In the genomic region with DNA sequence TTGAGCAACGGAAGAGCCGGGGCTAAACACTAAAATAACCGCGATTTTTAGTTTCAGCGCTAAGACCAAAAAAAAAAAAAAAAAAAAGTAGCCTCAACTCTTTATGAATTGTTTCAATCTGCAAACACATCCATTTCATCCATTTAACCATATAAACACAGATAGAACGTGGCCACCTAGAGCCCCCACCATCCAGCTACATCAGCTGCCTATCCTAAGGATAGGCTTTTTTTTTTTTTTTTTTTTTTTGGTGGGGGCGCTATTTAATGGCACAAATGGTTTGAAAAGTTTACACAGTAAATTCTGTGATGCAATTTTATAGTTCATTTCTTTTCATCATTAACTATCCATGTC, we compare ENCODE assay signal across 8 cellular contexts. TPM values are rescaled to one million over a fixed set of nuclear protein-coding genes. Genes with fewer than 3 reads are reported as not detected.
DNase-seq lines count a peak whose midpoint lies in the region; ATAC-seq and TF ChIP-seq lines count a peak whose summit lies in the region.

No MANE protein-coding gene starts in this region.

- H3K27ac ChIP-seq in breast epithelium = peak overlapping the region in 1 of 2 donors; percentile 79

- H3K36me3 Mint-ChIP-seq in activated T-cell treated with anti-CD3 and anti-CD28 coated beads, Interleukin-2, amount 50 U/mL, for 4 hours (ENCODE audit: insufficient read depth) = peaks cover 2% of the 10 kb centered on the region
- peaks cover 4% of the 10 kb centered on the region for H3K36me3 Mint-ChIP-seq in natural killer cell treated with Interleukin-12 subunit alpha and Interleukin-12 subunit beta and Interleukin-15 and Interleukin-18, amount 100 ng/mL, for 72 hours

- intact Hi-C loops in breast epithelium (cut with DNase I; ENCODE audit: low total_unique reads) = no loop called here

- DNase-seq in activated T-cell treated with anti-CD3 and anti-CD28 coated beads, Interleukin-2, amount 50 U/mL, for 4 hours = no peak
- no peak for DNase-seq in activated T-cell treated with anti-CD3 and anti-CD28 coated beads, Interleukin-2, amount 50 U/mL, for 1 hour
- no peak for DNase-seq in breast epithelium (ENCODE audit: low spot score in 2 of 2)
- no peak for DNase-seq in natural killer cell treated with Interleukin-12 subunit alpha and Interleukin-12 subunit beta and Interleukin-15 and Interleukin-18, amount 100 ng/mL, for 72 hours (ENCODE audit: low spot score)
- no peak for DNase-seq in NCI-H1092 (lab: John Stamatoyannopoulos, UW)
- no peak for DNase-seq in pons (ENCODE audit: low spot score)
- DNase-seq in hepatic stellate cell (ENCODE audit: low spot score) = no peak

- peak overlapping the region; percentile 57 to 66 (median 59) for H3K4me3 ChIP-seq in breast epithelium

- TF ChIP-seq CTCF in breast epithelium (IDR thresholded peaks at IDR 0.05) = no peak

- ATAC-seq in activated T-cell treated with anti-CD3 and anti-CD28 coated beads, Interleukin-2, amount 50 U/mL, for 4 hours = no peak
- peak; percentile 10 for ATAC-seq in HG03439 (IDR thresholded peaks at IDR 0.05; ENCODE audit: unreplicated experiment)
- peak; percentile 17 to 38 for ATAC-seq in natural killer cell treated with Interleukin-12 subunit alpha and Interleukin-12 subunit beta and Interleukin-15 and Interleukin-18, amount 100 ng/mL, for 72 hours

- peak overlapping the region; percentile 94 for H3K4me3 Mint-ChIP-seq in activated T-cell treated with anti-CD3 and anti-CD28 coated beads, Interleukin-2, amount 50 U/mL, for 4 hours
- H3K4me3 Mint-ChIP-seq in natural killer cell treated with Interleukin-12 subunit alpha and Interleukin-12 subunit beta and Interleukin-15 and Interleukin-18, amount 100 ng/mL, for 72 hours = peak overlapping the region; percentile 97

- peak overlapping the region; percentile 83 to 90 for H3K27ac Mint-ChIP-seq in natural killer cell treated with Interleukin-12 subunit alpha and Interleukin-12 subunit beta and Interleukin-15 and Interleukin-18, amount 100 ng/mL, for 72 hours

- peaks cover 2% of the 10 kb centered on the region for H3K27me3 Mint-ChIP-seq in activated T-cell treated with anti-CD3 and anti-CD28 coated beads, Interleukin-2, amount 50 U/mL, for 4 hours (ENCODE audit: low read depth)
- peaks cover 11 to 13% of the 10 kb centered on the region in 2 donors for H3K27me3 Mint-ChIP-seq in natural killer cell treated with Interleukin-12 subunit alpha and Interleukin-12 subunit beta and Interleukin-15 and Interleukin-18, amount 100 ng/mL, for 72 hours

- no peak for TF ChIP-seq POLR2A in breast epithelium (IDR thresholded peaks at IDR 0.05)

- H3K4me1 ChIP-seq in breast epithelium = no peaks in the 10 kb centered on the region

- peaks cover 6% of the 10 kb centered on the region for H3K4me1 Mint-ChIP-seq in activated T-cell treated with anti-CD3 and anti-CD28 coated beads, Interleukin-2, amount 50 U/mL, for 4 hours (ENCODE audit: low read depth)
- H3K4me1 Mint-ChIP-seq in natural killer cell treated with Interleukin-12 subunit alpha and Interleukin-12 subunit beta and Interleukin-15 and Interleukin-18, amount 100 ng/mL, for 72 hours (ENCODE audit: low read depth in 2 of 2) = peaks cover 0 to 7% of the 10 kb centered on the region in 2 donors

- H3K36me3 ChIP-seq in breast epithelium = no peaks in the 10 kb centered on the region

- no peaks in the 10 kb centered on the region for H3K9me3 ChIP-seq in breast epithelium

- peaks cover 0 to 27% of the 10 kb centered on the region in 2 donors for H3K27me3 ChIP-seq in breast epithelium

- no peaks in the 10 kb centered on the region for H3K9me3 Mint-ChIP-seq in activated T-cell treated with anti-CD3 and anti-CD28 coated beads, Interleukin-2, amount 50 U/mL, for 4 hours
- H3K9me3 Mint-ChIP-seq in natural killer cell treated with Interleukin-12 subunit alpha and Interleukin-12 subunit beta and Interleukin-15 and Interleukin-18, amount 100 ng/mL, for 72 hours = no peaks in the 10 kb centered on the region

RNA-seq across cellular contexts. Expression of a gene that starts 0.5 kb away (rescaled TPM):
- 10 to 100 TPM; 15.9 to 19.6 (median 18.1) TPM for total RNA-seq in activated T-cell treated with anti-CD3 and anti-CD28 coated beads, Interleukin-2, amount 50 U/mL, for 4 hours
- 10 to 100 TPM; 29.1 to 62.6 (median 51.5) TPM for total RNA-seq in breast epithelium
- total RNA-seq in natural killer cell treated with Interleukin-12 subunit alpha and Interleukin-12 subunit beta and Interleukin-15 and Interleukin-18, amount 100 ng/mL, for 72 hours = 10 to 100 TPM; 31.5 to 46.8 TPM

Comparison
In these comparisons a context has a peak if more than half of its experiments do, and no peak if none do; other contexts are left out.
1. ATAC-seq: peak in HG03439 (single experiment) and natural killer cell treated with Interleukin-12 subunit alpha and Interleukin-12 subunit beta and Interleukin-15 and Interleukin-18, amount 100 ng/mL, for 72 hours (2 of 2); none in activated T-cell treated with anti-CD3 and anti-CD28 coated beads, Interleukin-2, amount 50 U/mL, for 4 hours (0 of 2).